In genomic region chr11:123740787-123741158, GRCh38 we compare ENCODE assay signal across 9 cellular contexts. TPM values are rescaled to one million over a fixed set of nuclear protein-coding genes. Genes with fewer than 3 reads are reported as not detected.
DNase-seq lines count a peak whose midpoint lies in the region; ATAC-seq, FAIRE-seq and TF ChIP-seq lines count a peak whose summit lies in the region.
"Had no signal": no experiment of that assay in that cellular context is flagged by ENCODE, and none has a peak within 500 bp of the region (broad histone marks: within the 10 kb centered on the region; RNA-seq: fewer than 3 reads in every experiment).

No MANE protein-coding gene starts in this region.

- TF ChIP-seq EP300 in K562 (IDR thresholded peaks at IDR 0.05; ENCODE audit: low read length), result no peak

- H3K4me2 ChIP-seq in K562 (ENCODE audit: insufficient read depth, low read length), result peak overlapping the region; percentile 88

- intact Hi-C loops in K562 (cut with micrococcal nuclease), result loop anchor here (10.0 kb wide), 1 partner anchor 454 kb away; no protein-coding TSS in a partner anchor
- intact Hi-C loops in lower lobe of right lung (cut with DNase I), result no loop called here
- intact Hi-C loops in upper lobe of right lung (cut with DNase I), result no loop called here

- 0% methylated on average over 6 of the region's 6 CpGs for WGBS in K562 (ENCODE audit: insufficient coverage, low coverage, missing lambda C conversion rate)

- H3K4me3 ChIP-seq in HL-60 (replicated peaks; ENCODE audit: insufficient read depth, low read length), result peak overlapping the region; percentile 96
- peak overlapping the region; percentile 92 for H3K4me3 ChIP-seq in K562
- H3K4me3 ChIP-seq in lower lobe of right lung, result peak overlapping the region; percentile 98
- H3K4me3 ChIP-seq in upper lobe of right lung, result peak overlapping the region; percentile 94

- H4K20me1 ChIP-seq in K562 (replicated peaks; ENCODE audit: control insufficient read depth, insufficient read depth, low read length), result no peaks in the 10 kb centered on the region

- in situ Hi-C loops in K562 (cut with MboI), result no loop called here

- H3K9me1 ChIP-seq in K562 (ENCODE audit: control insufficient read depth, insufficient read depth, low read length), result no peaks in the 10 kb centered on the region

- CTCF ChIA-PET in K562 (lab: Yijun Ruan, JAX; ENCODE audit: low intra/inter-chr PET ratio), result no interaction called here

- H3K27ac ChIP-seq in HL-60 (replicated peaks) (peak overlapping the region; percentile 97), K562 (ENCODE audit: extremely low read depth, low read depth, low read length) (peak overlapping the region; percentile 87), lower lobe of right lung (peak overlapping the region; percentile 81), upper lobe of right lung (peak overlapping the region; percentile 80)

- no peaks in the 10 kb centered on the region for H3K9me3 ChIP-seq in K562 (replicated peaks; ENCODE audit: control insufficient read depth, insufficient read depth, low read depth, low read length)
- H3K9me3 ChIP-seq in lower lobe of right lung, result no peaks in the 10 kb centered on the region
- H3K9me3 ChIP-seq in upper lobe of right lung, result no peaks in the 10 kb centered on the region

- no TSS peak for BruUV-seq in K562 (replicated peaks; lab: Mats Ljungman, UMichigan)

- peaks cover 59% of the 10 kb centered on the region for H3K79me2 ChIP-seq in K562 (ENCODE audit: control insufficient read depth, insufficient read depth, low read length)

- no peak for FAIRE-seq in K562 (lab: Jason Lieb, UNC)

- TF ChIP-seq RAD21 in K562 (CRISPR knock-in tag; conservative IDR thresholded peaks at IDR 0.05 in 1 of 2, IDR thresholded peaks at IDR 0.05 in 1 of 2), result no peak

- H3K36me3 ChIP-seq in K562 (ENCODE audit: control insufficient read depth, insufficient read depth, low read length) (peaks cover 45% of the 10 kb centered on the region), lower lobe of right lung (peaks cover 8% of the 10 kb centered on the region), upper lobe of right lung (no peaks in the 10 kb centered on the region)

- POLR2A ChIA-PET in K562 (lab: Yijun Ruan, JAX), result interaction anchor here (0.7 to 1.1 kb wide), 3 partner anchors 9 to 316 kb away, joined by 3 read pairs; no protein-coding TSS in a partner anchor

- H3K9ac ChIP-seq in K562 (ENCODE audit: insufficient read depth in 1 of 2, low read depth in 2 of 2, low read length in 2 of 2), result peak overlapping the region; percentile 86 to 91

- no peak for TF ChIP-seq POLR2A in K562 (conservative IDR thresholded peaks at IDR 0.05)

- peak; percentile 20 for DNase-seq in NCI-H748 (lab: John Stamatoyannopoulos, UW; ENCODE audit: unreplicated experiment)
- no peak for DNase-seq in NCI-H748 treated with DMSO at 0.1 percent for 48 hours (lab: John Stamatoyannopoulos, UW)
- DNase-seq in HL-60 (ENCODE audit: low read depth in 1 of 2, low spot score in 1 of 2), result peak in 1 of 2 experiments; percentile 2
- peak in 1 of 4 experiments; percentile 27 for DNase-seq in K562 (ENCODE audit: extremely low read depth in 1 of 4, low spot score in 3 of 4)
- no peak for DNase-seq in lower lobe of right lung
- DNase-seq in upper lobe of right lung, result no peak
- DNase-seq in cerebellar cortex (ENCODE audit: low spot score), result no peak
- DNase-seq in kidney glomerular epithelial cell (lab: John Stamatoyannopoulos, UW), result no peak

- peaks cover 11 to 20% of the 10 kb centered on the region in 2 experiments; a peak in 4 of 5 replicates for H3K4me1 ChIP-seq in K562 (replicated peaks in 1 of 2; ENCODE audit: control insufficient read depth in 2 of 2, insufficient read depth in 2 of 2, low read length in 2 of 2)
- peaks cover 22% of the 10 kb centered on the region for H3K4me1 ChIP-seq in lower lobe of right lung
- peaks cover 15% of the 10 kb centered on the region for H3K4me1 ChIP-seq in upper lobe of right lung

- TF ChIP-seq CTCF in HL-60 (IDR thresholded peaks at IDR 0.05; ENCODE audit: insufficient read depth, low read length) (no peak), K562 (IDR thresholded peaks at IDR 0.05 in 2 of 3, conservative IDR thresholded peaks at IDR 0.05 in 1 of 3; ENCODE audit: insufficient read depth in 2 of 3, low read depth in 1 of 3, low read length in 3 of 3) (no peak), lower lobe of right lung (IDR thresholded peaks at IDR 0.05) (no peak), upper lobe of right lung (IDR thresholded peaks at IDR 0.05) (no peak)

- H3K27me3 ChIP-seq in HL-60 (ENCODE audit: insufficient read depth, poor library complexity, severe bottlenecking) (no peaks in the 10 kb centered on the region), K562 (ENCODE audit: control insufficient read depth in 2 of 2, insufficient read depth in 2 of 2, low read length in 2 of 2) (no peaks in the 10 kb centered on the region), lower lobe of right lung (ENCODE audit: low read depth) (no peaks in the 10 kb centered on the region), upper lobe of right lung (no peaks in the 10 kb centered on the region)

- H2AFZ ChIP-seq in K562 (ENCODE audit: low read depth, low read length), result peak overlapping the region; percentile 94

- ATAC-seq in K562 (peak; percentile 5), lower lobe of right lung (peak; percentile 1 to 5), upper lobe of right lung (no peak)

TF ChIP-seq in K562, 482 proteins besides CTCF, POLR2A, EP300 and RAD21 (continues in another document):
- TF ChIP-seq ZSCAN29 (IDR thresholded peaks at IDR 0.05) (no peak), ZNF436 (CRISPR knock-in tag; IDR thresholded peaks at IDR 0.05) (no peak), NCOA4 (IDR thresholded peaks at IDR 0.05; ENCODE audit: partially characterized antibody) (no peak), NFYB (IDR thresholded peaks at IDR 0.05; ENCODE audit: extremely low read depth, insufficient read length) (no peak)
- TF ChIP-seq, protein P1, sequence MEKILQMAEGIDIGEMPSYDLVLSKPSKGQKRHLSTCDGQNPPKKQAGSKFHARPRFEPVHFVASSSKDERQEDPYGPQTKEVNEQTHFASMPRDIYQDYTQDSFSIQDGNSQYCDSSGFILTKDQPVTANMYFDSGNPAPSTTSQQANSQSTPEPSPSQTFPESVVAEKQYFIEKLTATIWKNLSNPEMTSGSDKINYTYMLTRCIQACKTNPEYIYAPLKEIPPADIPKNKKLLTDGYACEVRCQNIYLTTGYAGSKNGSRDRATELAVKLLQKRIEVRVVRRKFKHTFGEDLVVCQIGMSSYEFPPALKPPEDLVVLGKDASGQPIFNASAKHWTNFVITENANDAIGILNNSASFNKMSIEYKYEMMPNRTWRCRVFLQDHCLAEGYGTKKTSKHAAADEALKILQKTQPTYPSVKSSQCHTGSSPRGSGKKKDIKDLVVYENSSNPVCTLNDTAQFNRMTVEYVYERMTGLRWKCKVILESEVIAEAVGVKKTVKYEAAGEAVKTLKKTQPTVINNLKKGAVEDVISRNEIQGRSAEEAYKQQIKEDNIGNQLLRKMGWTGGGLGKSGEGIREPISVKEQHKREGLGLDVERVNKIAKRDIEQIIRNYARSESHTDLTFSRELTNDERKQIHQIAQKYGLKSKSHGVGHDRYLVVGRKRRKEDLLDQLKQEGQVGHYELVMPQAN (IDR thresholded peaks at IDR 0.05; ENCODE audit: borderline replicate concordance), result no peak

RNA-seq across cellular contexts. Expression of gene ZNF202, which starts 0.7 kb away (rescaled TPM):
- total RNA-seq in K562 (2011; cell fraction: chromatin; rRNA removed; ENCODE audit: low replicate concordance), result 32.9 and 33.2 TPM in 2 replicates
- 25.8 and 26.8 TPM in 2 replicates for total RNA-seq in K562 (2011; cell fraction: nucleolus; rRNA removed)
- 25.2 and 28.8 TPM in 2 replicates for total RNA-seq in K562 (2011; cell fraction: nucleoplasm; rRNA removed)
- total RNA-seq in K562 (2014; rRNA removed) (11.9 and 12.9 TPM in 2 replicates), K562 (2014; rRNA removed; fragmentation: Illumina TruSeq; extraction: Trizol) (14.4 and 15.3 TPM in 2 replicates), K562 (2015; rRNA removed; fragmentation: Illumina TruSeq; extraction: Trizol) (17.7 and 18.7 TPM in 2 replicates), K562 (2021) (12.7 and 16.5 TPM in 2 replicates), lower lobe of right lung (10.6 TPM), upper lobe of right lung (9.6 TPM)
- polyA plus RNA-seq in K562 (2011; rRNA removed) (9.6 and 15.2 TPM in 2 replicates), K562 (2014; fragmentation: Illumina TruSeq; extraction: Trizol) (11.6 and 12.2 TPM in 2 replicates), K562 (2014; fragmentation: Nextera tagmentation; extraction: Ambion mirVana) (1 to 10 TPM; 2.3 to 3.5 TPM), K562 (2014; rRNA removed) (12.7 and 16.4 TPM in 2 replicates)
- 5.0 and 5.2 TPM in 2 replicates for polyA plus RNA-seq in K562 (2011; cell fraction: cytosol; rRNA removed)
- 27.6 and 40.5 TPM in 2 replicates for polyA plus RNA-seq in K562 (2011; cell fraction: nucleus; rRNA removed)
- polyA plus RNA-seq in K562 (2012), result 7.2 and 9.9 TPM in 2 replicates
- polyA minus RNA-seq in K562 (2011; rRNA and poly(A)+ RNA removed), result 10.0 and 14.7 TPM in 2 replicates
- polyA minus RNA-seq in K562 (2011; cell fraction: cytosol; rRNA and poly(A)+ RNA removed), result 3.2 and 4.3 TPM in 2 replicates
- 21.9 and 22.8 TPM in 2 replicates for polyA minus RNA-seq in K562 (2011; cell fraction: nucleus; rRNA and poly(A)+ RNA removed)

RNA-seq across cellular contexts. Expression of gene OR6X1, which starts 13.5 kb away (rescaled TPM):
- total RNA-seq in K562 (2011; cell fraction: chromatin; rRNA removed; ENCODE audit: low replicate concordance), result not detected in 2 replicates
- not detected in 2 replicates for total RNA-seq in K562 (2011; cell fraction: nucleolus; rRNA removed)
- total RNA-seq in K562 (2011; cell fraction: nucleoplasm; rRNA removed), result not detected in 2 replicates
- not detected in 2 replicates for total RNA-seq in K562 (2014; rRNA removed)
- total RNA-seq in K562 (2014; rRNA removed; fragmentation: Illumina TruSeq; extraction: Trizol), result not detected in 2 replicates
- not detected in 2 replicates for total RNA-seq in K562 (2015; rRNA removed; fragmentation: Illumina TruSeq; extraction: Trizol)
- not detected in 2 replicates for total RNA-seq in K562 (2021)
- not detected in 2 replicates for polyA plus RNA-seq in K562 (2011; rRNA removed)
- not detected in 2 replicates for polyA plus RNA-seq in K562 (2011; cell fraction: cytosol; rRNA removed)
- not detected in 2 replicates for polyA plus RNA-seq in K562 (2011; cell fraction: nucleus; rRNA removed)
- polyA plus RNA-seq in K562 (2012), result not detected in 2 replicates
- not detected in 2 replicates for polyA plus RNA-seq in K562 (2014; fragmentation: Illumina TruSeq; extraction: Trizol)
- not detected for polyA plus RNA-seq in K562 (2014; fragmentation: Nextera tagmentation; extraction: Ambion mirVana)
- not detected in 2 replicates for polyA plus RNA-seq in K562 (2014; rRNA removed)
- not detected in 2 replicates for polyA minus RNA-seq in K562 (2011; rRNA and poly(A)+ RNA removed)
- not detected in 2 replicates for polyA minus RNA-seq in K562 (2011; cell fraction: cytosol; rRNA and poly(A)+ RNA removed)
- polyA minus RNA-seq in K562 (2011; cell fraction: nucleus; rRNA and poly(A)+ RNA removed), result not detected in 2 replicates
- total RNA-seq in lower lobe of right lung, result not detected
- total RNA-seq in upper lobe of right lung, result not detected
- polyA plus RNA-seq: adipose tissue had no signal
